1 cellular context compared by ENCODE assay signal in genomic region chr19:48746120-48746519, GRCh38.
TF ChIP-seq lines count a peak whose summit lies in the region.

No MANE protein-coding gene starts in this region.

TF ChIP-seq in GM23338, 12 proteins besides CTCF, POLR2A, EP300 and RAD21 (continued from another document):
- TF ChIP-seq ZNF462 (CRISPR knock-in tag; IDR thresholded peaks at IDR 0.05) (no peak), EZH2 (IDR thresholded peaks at IDR 0.05; ENCODE audit: low read depth, unreplicated experiment) (no peak), REST (IDR thresholded peaks at IDR 0.05; ENCODE audit: unreplicated experiment) (no peak), JUNB (IDR thresholded peaks at IDR 0.05; ENCODE audit: unreplicated experiment) (no peak), ZNF331 (CRISPR knock-in tag; IDR thresholded peaks at IDR 0.05; ENCODE audit: low read depth) (no peak), NANOG (IDR thresholded peaks at IDR 0.05; ENCODE audit: borderline replicate concordance) (no peak), ETS1 (IDR thresholded peaks at IDR 0.05) (no peak), ZNF114 (CRISPR knock-in tag; IDR thresholded peaks at IDR 0.05) (no peak), EZH2phosphoT487 (IDR thresholded peaks at IDR 0.05; ENCODE audit: unreplicated experiment) (no peak), CREB1 (CRISPR knock-in tag; IDR thresholded peaks at IDR 0.05; ENCODE audit: low read depth) (no peak)
